ENCODE assay signal across 1 cellular context in genomic region chr11:47269002-47269828, GRCh38.
TF ChIP-seq lines count a peak whose summit lies in the region.

No MANE protein-coding gene starts in this region.

TF ChIP-seq in K562, 482 proteins besides CTCF, POLR2A, EP300 and RAD21 (continued from another document and continues in another):
- no peak for TF ChIP-seq ZNF134 (CRISPR knock-in tag; conservative IDR thresholded peaks at IDR 0.05)
- TF ChIP-seq ZNF140 (CRISPR knock-in tag; IDR thresholded peaks at IDR 0.05): no peak
- peak; percentile 49 for TF ChIP-seq TAF9B (IDR thresholded peaks at IDR 0.05; ENCODE audit: partially characterized antibody)
- peak; percentile 49; the same call in 1 of the 2 replicates for TF ChIP-seq TEAD4 (IDR thresholded peaks at IDR 0.05; ENCODE audit: low read length)
- TF ChIP-seq TEAD4 (CRISPR knock-in tag; IDR thresholded peaks at IDR 0.05; ENCODE audit: borderline replicate concordance): no peak
- TF ChIP-seq NR1H2 (CRISPR knock-in tag; IDR thresholded peaks at IDR 0.05): no peak
- TF ChIP-seq ATF3 (IDR thresholded peaks at IDR 0.05): peak; percentile 46; the same call in 1 of the 2 replicates
- no peak for TF ChIP-seq ATF3 (CRISPR knock-in tag; conservative IDR thresholded peaks at IDR 0.05)
- TF ChIP-seq POLR2G (IDR thresholded peaks at IDR 0.05; ENCODE audit: low read depth, low read length): no peak
- no peak for TF ChIP-seq TCF15 (CRISPR knock-in tag; IDR thresholded peaks at IDR 0.05)
- peak; percentile 55; the same call in 1 of the 2 replicates for TF ChIP-seq MYC (IDR thresholded peaks at IDR 0.05; ENCODE audit: low read depth, low read length)
- peak; percentile 51; the same call in 1 of the 2 replicates for TF ChIP-seq MYC (CRISPR knock-in tag; IDR thresholded peaks at IDR 0.05; ENCODE audit: borderline replicate concordance, low read depth)
- TF ChIP-seq ZNF512 (tag; IDR thresholded peaks at IDR 0.05): no peak
- TF ChIP-seq NR2C1 (IDR thresholded peaks at IDR 0.05): peak; percentile 55; the same call in 1 of the 2 replicates
- no peak for TF ChIP-seq NR2C1 (tag; IDR thresholded peaks at IDR 0.05)
- peak; percentile 83; the same call in 1 of the 2 replicates for TF ChIP-seq NR4A1 (CRISPR knock-in tag; IDR thresholded peaks at IDR 0.05)
- peak; percentile 51; the same call in 1 of the 2 replicates for TF ChIP-seq NR4A1 (tag; IDR thresholded peaks at IDR 0.05)
- TF ChIP-seq HES1 (IDR thresholded peaks at IDR 0.05; ENCODE audit: low read depth): peak; percentile 72
- peak; percentile 68; the same call in 1 of the 2 replicates for TF ChIP-seq TFAP4 (CRISPR knock-in tag; IDR thresholded peaks at IDR 0.05; ENCODE audit: borderline replicate concordance)
- no peak for TF ChIP-seq ZNF655 (CRISPR knock-in tag; IDR thresholded peaks at IDR 0.05)
- TF ChIP-seq NFE2 (IDR thresholded peaks at IDR 0.05; ENCODE audit: low read depth): peak; percentile 78
- peak; percentile 81; the same call in 1 of the 2 replicates for TF ChIP-seq NBN (IDR thresholded peaks at IDR 0.05; ENCODE audit: low read depth)
- TF ChIP-seq FOXP1 (CRISPR knock-in tag; IDR thresholded peaks at IDR 0.05): no peak; the same call in 1 of the 2 replicates
- TF ChIP-seq EHMT2 (IDR thresholded peaks at IDR 0.05): no peak
- no peak for TF ChIP-seq E4F1 (CRISPR knock-in tag; IDR thresholded peaks at IDR 0.05; ENCODE audit: borderline replicate concordance)
- TF ChIP-seq E2F1 (CRISPR knock-in tag; IDR thresholded peaks at IDR 0.05): peak; percentile 29; the same call in 1 of the 2 replicates
- peak; percentile 58; the same call in 1 of the 2 replicates for TF ChIP-seq SOX6 (IDR thresholded peaks at IDR 0.05)
- no peak for TF ChIP-seq CSDE1 (IDR thresholded peaks at IDR 0.05)
- TF ChIP-seq NFIX (CRISPR knock-in tag; IDR thresholded peaks at IDR 0.05; ENCODE audit: low read depth): no peak
- no peak for TF ChIP-seq FOXJ3 (CRISPR knock-in tag; IDR thresholded peaks at IDR 0.05)
- no peak for TF ChIP-seq ZNF75A (CRISPR knock-in tag; IDR thresholded peaks at IDR 0.05)
- no peak for TF ChIP-seq HMGXB4 (CRISPR knock-in tag; IDR thresholded peaks at IDR 0.05)
- TF ChIP-seq ZNF398 (CRISPR knock-in tag; IDR thresholded peaks at IDR 0.05): no peak
- TF ChIP-seq ZNF699 (CRISPR knock-in tag; IDR thresholded peaks at IDR 0.05; ENCODE audit: insufficient replicate concordance): no peak
- peak; percentile 73; the same call in 1 of the 2 replicates for TF ChIP-seq TRIM28 (IDR thresholded peaks at IDR 0.05)
- no peak for TF ChIP-seq ZNF24 (IDR thresholded peaks at IDR 0.05)
- peak; percentile 54; the same call in 1 of the 2 replicates for TF ChIP-seq POLR2H (tag; IDR thresholded peaks at IDR 0.05; ENCODE audit: low read depth)
- TF ChIP-seq TAL1 (IDR thresholded peaks at IDR 0.05): no peak
- TF ChIP-seq CBX3 (IDR thresholded peaks at IDR 0.05; ENCODE audit: borderline replicate concordance in 1 of 2, low read length in 2 of 2): 0 out of 3 replicates have a peak, but pooled peaks of 1 of the 2 experiments have one; percentile 67
- no peak for TF ChIP-seq RREB1 (CRISPR knock-in tag; IDR thresholded peaks at IDR 0.05)
- TF ChIP-seq ZNF444 (CRISPR knock-in tag; IDR thresholded peaks at IDR 0.05): no peak
